Comparison of ENCODE assay signal across 8 cellular contexts in genomic region chr18:56638232-56639093, GRCh38. TPM values are rescaled to one million over a fixed set of nuclear protein-coding genes. Genes with fewer than 3 reads are reported as not detected.
DNase-seq lines count a peak whose midpoint lies in the region; ATAC-seq and TF ChIP-seq lines count a peak whose summit lies in the region.

TXNL1 (minus strand) TSS chr18:56638592; CDS start chr18:56638440, 152 bp downstream.

- H3K36me3 Mint-ChIP-seq in T-helper 17 cell (ENCODE audit: low read depth) (peaks cover 7% of the 10 kb centered on the region), progenitor cell of endocrine pancreas (ENCODE audit: insufficient read depth) (peaks cover 14% of the 10 kb centered on the region)

- peak; percentile 87 for TF ChIP-seq POLR2A in GM15510 (IDR thresholded peaks at IDR 0.05; ENCODE audit: borderline replicate concordance, extremely low read depth, insufficient read length)

- ATAC-seq in HG02885 (IDR thresholded peaks at IDR 0.05; ENCODE audit: poor library complexity, unreplicated experiment) (peak; percentile 97), T-helper 17 cell (peak; percentile 98)

- H3K27me3 Mint-ChIP-seq in T-helper 17 cell, result no peaks in the 10 kb centered on the region
- H3K27me3 Mint-ChIP-seq in progenitor cell of endocrine pancreas, result no peaks in the 10 kb centered on the region

- H3K9me3 Mint-ChIP-seq in progenitor cell of endocrine pancreas (ENCODE audit: low read depth), result peaks cover 5% of the 10 kb centered on the region

- intact Hi-C loops in left ventricle myocardium inferior (cut with micrococcal nuclease), result no loop called here

- peaks cover 34% of the 10 kb centered on the region for H3K4me1 Mint-ChIP-seq in T-helper 17 cell
- H3K4me1 Mint-ChIP-seq in progenitor cell of endocrine pancreas (ENCODE audit: low read depth), result peaks cover 22% of the 10 kb centered on the region

- peak within 1 kb of the TSS; percentile 93 for H3K27ac ChIP-seq in left ventricle myocardium inferior (replicated peaks)

- TF ChIP-seq CTCF in left ventricle myocardium inferior (IDR thresholded peaks at IDR 0.05; ENCODE audit: borderline replicate concordance) (no peak), progenitor cell of endocrine pancreas (IDR thresholded peaks at IDR 0.05; ENCODE audit: unreplicated experiment) (no peak)

- H3K9me3 ChIP-seq in T-helper 17 cell (ENCODE audit: control insufficient read depth, low read length, poor library complexity, severe bottlenecking) (no peaks in the 10 kb centered on the region), left ventricle myocardium inferior (replicated peaks) (no peaks in the 10 kb centered on the region)

- no peaks in the 10 kb centered on the region for H3K36me3 ChIP-seq in left ventricle myocardium inferior

- peak; percentile 92 for DNase-seq in NCI-H1694 treated with DMSO at 0.1 percent for 48 hours (lab: John Stamatoyannopoulos, UW)
- DNase-seq in T-helper 17 cell, result peak; percentile 98
- DNase-seq in amygdala (lab: John Stamatoyannopoulos, UW), result peak; percentile 86 to 99 (median 96)
- DNase-seq in left ventricle myocardium inferior, result peak; percentile 100
- peak; percentile 97 for DNase-seq in progenitor cell of endocrine pancreas (ENCODE audit: low spot score, unreplicated experiment)
- DNase-seq in ureter (ENCODE audit: low spot score), result peak; percentile 100

- peak within 1 kb of the TSS; percentile 99 for H3K4me3 Mint-ChIP-seq in T-helper 17 cell
- peak within 1 kb of the TSS; percentile 98 for H3K4me3 Mint-ChIP-seq in progenitor cell of endocrine pancreas (ENCODE audit: low read depth)

- no peaks in the 10 kb centered on the region for H3K27me3 ChIP-seq in left ventricle myocardium inferior (ENCODE audit: low read depth)

- peak within 1 kb of the TSS; percentile 85 for H3K4me3 ChIP-seq in left ventricle myocardium inferior

- peaks cover 54% of the 10 kb centered on the region for H3K4me1 ChIP-seq in left ventricle myocardium inferior

- H3K27ac Mint-ChIP-seq in T-helper 17 cell (peak within 1 kb of the TSS; percentile 98), progenitor cell of endocrine pancreas (peak within 1 kb of the TSS; percentile 99)

RNA-seq across cellular contexts. Expression of gene TXNL1, which starts in this region (rescaled TPM):
- 10 to 100 TPM; 36.1 to 39.3 TPM for total RNA-seq in T-helper 17 cell
- total RNA-seq in left ventricle myocardium inferior, result 117 TPM
- total RNA-seq in progenitor cell of endocrine pancreas, result 86.5 and 89.3 TPM in 2 replicates
- 66.1 TPM for total RNA-seq in ureter

Comparison
In these comparisons a context has a peak if more than half of its experiments do, and no peak if none do; other contexts are left out.
1. Peak in every context shown above with its lines: DNase-seq, ATAC-seq, H3K4me3 ChIP-seq and H3K27ac ChIP-seq.